ENCODE assay signal across 2 cellular contexts in the genomic region with DNA sequence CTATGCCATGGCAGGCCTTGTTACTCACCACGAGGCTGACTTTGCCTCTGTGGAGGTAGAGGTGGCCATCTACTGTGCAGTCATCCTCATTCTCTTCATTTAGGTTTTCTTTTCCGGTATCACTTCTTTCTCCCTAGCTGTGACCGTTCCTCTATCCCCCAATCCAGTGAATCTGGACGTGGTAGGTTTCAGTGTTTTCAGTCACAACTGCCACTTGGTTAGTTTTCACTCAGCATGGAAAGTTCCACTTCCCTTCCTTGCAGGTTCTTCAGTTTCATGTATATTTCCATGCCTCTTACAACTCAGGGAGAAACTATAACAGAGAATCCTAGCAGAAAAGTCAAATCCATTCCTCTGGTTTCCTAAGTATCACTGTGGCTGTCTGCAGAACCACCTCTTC.
TF ChIP-seq lines count a peak whose summit lies in the region.

No MANE protein-coding gene starts in this region.

TF ChIP-seq in SK-N-SH, 30 proteins besides CTCF, POLR2A, EP300 and RAD21 (continued from another document):
- no peak for TF ChIP-seq RCOR1 (IDR thresholded peaks at IDR 0.05; ENCODE audit: low read length)
- TF ChIP-seq MXI1 (IDR thresholded peaks at IDR 0.05; ENCODE audit: low read depth, low read length), result no peak
- TF ChIP-seq ELF1 (IDR thresholded peaks at IDR 0.05), result no peak
- no peak for TF ChIP-seq GABPA (IDR thresholded peaks at IDR 0.05; ENCODE audit: low read depth)
- TF ChIP-seq NFIC (IDR thresholded peaks at IDR 0.05; ENCODE audit: borderline replicate concordance), result no peak

TF ChIP-seq in GM12878, 131 proteins besides CTCF, POLR2A, EP300 and RAD21 (continued from another document):
- TF ChIP-seq, protein P1, sequence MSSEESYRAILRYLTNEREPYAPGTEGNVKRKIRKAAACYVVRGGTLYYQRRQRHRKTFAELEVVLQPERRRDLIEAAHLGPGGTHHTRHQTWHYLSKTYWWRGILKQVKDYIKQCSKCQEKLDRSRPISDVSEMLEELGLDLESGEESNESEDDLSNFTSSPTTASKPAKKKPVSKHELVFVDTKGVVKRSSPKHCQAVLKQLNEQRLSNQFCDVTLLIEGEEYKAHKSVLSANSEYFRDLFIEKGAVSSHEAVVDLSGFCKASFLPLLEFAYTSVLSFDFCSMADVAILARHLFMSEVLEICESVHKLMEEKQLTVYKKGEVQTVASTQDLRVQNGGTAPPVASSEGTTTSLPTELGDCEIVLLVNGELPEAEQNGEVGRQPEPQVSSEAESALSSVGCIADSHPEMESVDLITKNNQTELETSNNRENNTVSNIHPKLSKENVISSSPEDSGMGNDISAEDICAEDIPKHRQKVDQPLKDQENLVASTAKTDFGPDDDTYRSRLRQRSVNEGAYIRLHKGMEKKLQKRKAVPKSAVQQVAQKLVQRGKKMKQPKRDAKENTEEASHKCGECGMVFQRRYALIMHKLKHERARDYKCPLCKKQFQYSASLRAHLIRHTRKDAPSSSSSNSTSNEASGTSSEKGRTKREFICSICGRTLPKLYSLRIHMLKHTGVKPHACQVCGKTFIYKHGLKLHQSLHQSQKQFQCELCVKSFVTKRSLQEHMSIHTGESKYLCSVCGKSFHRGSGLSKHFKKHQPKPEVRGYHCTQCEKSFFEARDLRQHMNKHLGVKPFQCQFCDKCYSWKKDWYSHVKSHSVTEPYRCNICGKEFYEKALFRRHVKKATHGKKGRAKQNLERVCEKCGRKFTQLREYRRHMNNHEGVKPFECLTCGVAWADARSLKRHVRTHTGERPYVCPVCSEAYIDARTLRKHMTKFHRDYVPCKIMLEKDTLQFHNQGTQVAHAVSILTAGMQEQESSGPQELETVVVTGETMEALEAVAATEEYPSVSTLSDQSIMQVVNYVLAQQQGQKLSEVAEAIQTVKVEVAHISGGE (CRISPR knock-in tag; IDR thresholded peaks at IDR 0.05), result no peak
- TF ChIP-seq JUNB (IDR thresholded peaks at IDR 0.05) (no peak), BMI1 (IDR thresholded peaks at IDR 0.05; ENCODE audit: borderline replicate concordance) (no peak), NR2C1 (IDR thresholded peaks at IDR 0.05) (no peak), SUZ12 (IDR thresholded peaks at IDR 0.05; ENCODE audit: unreplicated experiment) (no peak), SMARCA5 (IDR thresholded peaks at IDR 0.05) (no peak), EED (IDR thresholded peaks at IDR 0.05; ENCODE audit: low read depth) (peak; percentile 86), NFYA (IDR thresholded peaks at IDR 0.05; ENCODE audit: borderline replicate concordance, low read depth, low read length) (no peak), IKZF2 (IDR thresholded peaks at IDR 0.05) (peak; percentile 66 to 82; a peak in 3 of 4 replicates), PML (IDR thresholded peaks at IDR 0.05; ENCODE audit: low read length) (no peak), NFIC (IDR thresholded peaks at IDR 0.05; ENCODE audit: low read depth, low read length) (peak; percentile 38; the same call in 1 of the 2 replicates), ZNF622 (IDR thresholded peaks at IDR 0.05) (no peak), TAF1 (IDR thresholded peaks at IDR 0.05; ENCODE audit: borderline replicate concordance, low read depth, low read length) (no peak), TCF3 (IDR thresholded peaks at IDR 0.05; ENCODE audit: borderline replicate concordance, insufficient read depth, low read depth, low read length) (no peak), ZNF24 (IDR thresholded peaks at IDR 0.05) (no peak)
- TF ChIP-seq, protein P2, sequence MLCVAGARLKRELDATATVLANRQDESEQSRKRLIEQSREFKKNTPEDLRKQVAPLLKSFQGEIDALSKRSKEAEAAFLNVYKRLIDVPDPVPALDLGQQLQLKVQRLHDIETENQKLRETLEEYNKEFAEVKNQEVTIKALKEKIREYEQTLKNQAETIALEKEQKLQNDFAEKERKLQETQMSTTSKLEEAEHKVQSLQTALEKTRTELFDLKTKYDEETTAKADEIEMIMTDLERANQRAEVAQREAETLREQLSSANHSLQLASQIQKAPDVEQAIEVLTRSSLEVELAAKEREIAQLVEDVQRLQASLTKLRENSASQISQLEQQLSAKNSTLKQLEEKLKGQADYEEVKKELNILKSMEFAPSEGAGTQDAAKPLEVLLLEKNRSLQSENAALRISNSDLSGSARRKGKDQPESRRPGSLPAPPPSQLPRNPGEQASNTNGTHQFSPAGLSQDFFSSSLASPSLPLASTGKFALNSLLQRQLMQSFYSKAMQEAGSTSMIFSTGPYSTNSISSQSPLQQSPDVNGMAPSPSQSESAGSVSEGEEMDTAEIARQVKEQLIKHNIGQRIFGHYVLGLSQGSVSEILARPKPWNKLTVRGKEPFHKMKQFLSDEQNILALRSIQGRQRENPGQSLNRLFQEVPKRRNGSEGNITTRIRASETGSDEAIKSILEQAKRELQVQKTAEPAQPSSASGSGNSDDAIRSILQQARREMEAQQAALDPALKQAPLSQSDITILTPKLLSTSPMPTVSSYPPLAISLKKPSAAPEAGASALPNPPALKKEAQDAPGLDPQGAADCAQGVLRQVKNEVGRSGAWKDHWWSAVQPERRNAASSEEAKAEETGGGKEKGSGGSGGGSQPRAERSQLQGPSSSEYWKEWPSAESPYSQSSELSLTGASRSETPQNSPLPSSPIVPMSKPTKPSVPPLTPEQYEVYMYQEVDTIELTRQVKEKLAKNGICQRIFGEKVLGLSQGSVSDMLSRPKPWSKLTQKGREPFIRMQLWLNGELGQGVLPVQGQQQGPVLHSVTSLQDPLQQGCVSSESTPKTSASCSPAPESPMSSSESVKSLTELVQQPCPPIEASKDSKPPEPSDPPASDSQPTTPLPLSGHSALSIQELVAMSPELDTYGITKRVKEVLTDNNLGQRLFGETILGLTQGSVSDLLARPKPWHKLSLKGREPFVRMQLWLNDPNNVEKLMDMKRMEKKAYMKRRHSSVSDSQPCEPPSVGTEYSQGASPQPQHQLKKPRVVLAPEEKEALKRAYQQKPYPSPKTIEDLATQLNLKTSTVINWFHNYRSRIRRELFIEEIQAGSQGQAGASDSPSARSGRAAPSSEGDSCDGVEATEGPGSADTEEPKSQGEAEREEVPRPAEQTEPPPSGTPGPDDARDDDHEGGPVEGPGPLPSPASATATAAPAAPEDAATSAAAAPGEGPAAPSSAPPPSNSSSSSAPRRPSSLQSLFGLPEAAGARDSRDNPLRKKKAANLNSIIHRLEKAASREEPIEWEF (IDR thresholded peaks at IDR 0.05; ENCODE audit: insufficient replicate concordance, low read depth, low read length), result no peak
- TF ChIP-seq, protein P3, sequence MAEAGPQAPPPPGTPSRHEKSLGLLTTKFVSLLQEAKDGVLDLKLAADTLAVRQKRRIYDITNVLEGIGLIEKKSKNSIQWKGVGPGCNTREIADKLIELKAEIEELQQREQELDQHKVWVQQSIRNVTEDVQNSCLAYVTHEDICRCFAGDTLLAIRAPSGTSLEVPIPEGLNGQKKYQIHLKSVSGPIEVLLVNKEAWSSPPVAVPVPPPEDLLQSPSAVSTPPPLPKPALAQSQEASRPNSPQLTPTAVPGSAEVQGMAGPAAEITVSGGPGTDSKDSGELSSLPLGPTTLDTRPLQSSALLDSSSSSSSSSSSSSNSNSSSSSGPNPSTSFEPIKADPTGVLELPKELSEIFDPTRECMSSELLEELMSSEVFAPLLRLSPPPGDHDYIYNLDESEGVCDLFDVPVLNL (IDR thresholded peaks at IDR 0.05; ENCODE audit: low read depth, low read length), result no peak
- TF ChIP-seq, protein P4, sequence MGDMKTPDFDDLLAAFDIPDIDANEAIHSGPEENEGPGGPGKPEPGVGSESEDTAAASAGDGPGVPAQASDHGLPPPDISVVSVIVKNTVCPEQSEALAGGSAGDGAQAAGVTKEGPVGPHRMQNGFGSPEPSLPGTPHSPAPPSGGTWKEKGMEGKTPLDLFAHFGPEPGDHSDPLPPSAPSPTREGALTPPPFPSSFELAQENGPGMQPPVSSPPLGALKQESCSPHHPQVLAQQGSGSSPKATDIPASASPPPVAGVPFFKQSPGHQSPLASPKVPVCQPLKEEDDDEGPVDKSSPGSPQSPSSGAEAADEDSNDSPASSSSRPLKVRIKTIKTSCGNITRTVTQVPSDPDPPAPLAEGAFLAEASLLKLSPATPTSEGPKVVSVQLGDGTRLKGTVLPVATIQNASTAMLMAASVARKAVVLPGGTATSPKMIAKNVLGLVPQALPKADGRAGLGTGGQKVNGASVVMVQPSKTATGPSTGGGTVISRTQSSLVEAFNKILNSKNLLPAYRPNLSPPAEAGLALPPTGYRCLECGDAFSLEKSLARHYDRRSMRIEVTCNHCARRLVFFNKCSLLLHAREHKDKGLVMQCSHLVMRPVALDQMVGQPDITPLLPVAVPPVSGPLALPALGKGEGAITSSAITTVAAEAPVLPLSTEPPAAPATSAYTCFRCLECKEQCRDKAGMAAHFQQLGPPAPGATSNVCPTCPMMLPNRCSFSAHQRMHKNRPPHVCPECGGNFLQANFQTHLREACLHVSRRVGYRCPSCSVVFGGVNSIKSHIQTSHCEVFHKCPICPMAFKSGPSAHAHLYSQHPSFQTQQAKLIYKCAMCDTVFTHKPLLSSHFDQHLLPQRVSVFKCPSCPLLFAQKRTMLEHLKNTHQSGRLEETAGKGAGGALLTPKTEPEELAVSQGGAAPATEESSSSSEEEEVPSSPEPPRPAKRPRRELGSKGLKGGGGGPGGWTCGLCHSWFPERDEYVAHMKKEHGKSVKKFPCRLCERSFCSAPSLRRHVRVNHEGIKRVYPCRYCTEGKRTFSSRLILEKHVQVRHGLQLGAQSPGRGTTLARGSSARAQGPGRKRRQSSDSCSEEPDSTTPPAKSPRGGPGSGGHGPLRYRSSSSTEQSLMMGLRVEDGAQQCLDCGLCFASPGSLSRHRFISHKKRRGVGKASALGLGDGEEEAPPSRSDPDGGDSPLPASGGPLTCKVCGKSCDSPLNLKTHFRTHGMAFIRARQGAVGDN (IDR thresholded peaks at IDR 0.05), result no peak
- TF ChIP-seq, protein P5, sequence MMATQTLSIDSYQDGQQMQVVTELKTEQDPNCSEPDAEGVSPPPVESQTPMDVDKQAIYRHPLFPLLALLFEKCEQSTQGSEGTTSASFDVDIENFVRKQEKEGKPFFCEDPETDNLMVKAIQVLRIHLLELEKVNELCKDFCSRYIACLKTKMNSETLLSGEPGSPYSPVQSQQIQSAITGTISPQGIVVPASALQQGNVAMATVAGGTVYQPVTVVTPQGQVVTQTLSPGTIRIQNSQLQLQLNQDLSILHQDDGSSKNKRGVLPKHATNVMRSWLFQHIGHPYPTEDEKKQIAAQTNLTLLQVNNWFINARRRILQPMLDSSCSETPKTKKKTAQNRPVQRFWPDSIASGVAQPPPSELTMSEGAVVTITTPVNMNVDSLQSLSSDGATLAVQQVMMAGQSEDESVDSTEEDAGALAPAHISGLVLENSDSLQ (IDR thresholded peaks at IDR 0.05), result no peak
- TF ChIP-seq, protein P6, sequence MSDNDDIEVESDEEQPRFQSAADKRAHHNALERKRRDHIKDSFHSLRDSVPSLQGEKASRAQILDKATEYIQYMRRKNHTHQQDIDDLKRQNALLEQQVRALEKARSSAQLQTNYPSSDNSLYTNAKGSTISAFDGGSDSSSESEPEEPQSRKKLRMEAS (IDR thresholded peaks at IDR 0.05; ENCODE audit: low read depth, low read length), result no peak
- TF ChIP-seq, protein P7, sequence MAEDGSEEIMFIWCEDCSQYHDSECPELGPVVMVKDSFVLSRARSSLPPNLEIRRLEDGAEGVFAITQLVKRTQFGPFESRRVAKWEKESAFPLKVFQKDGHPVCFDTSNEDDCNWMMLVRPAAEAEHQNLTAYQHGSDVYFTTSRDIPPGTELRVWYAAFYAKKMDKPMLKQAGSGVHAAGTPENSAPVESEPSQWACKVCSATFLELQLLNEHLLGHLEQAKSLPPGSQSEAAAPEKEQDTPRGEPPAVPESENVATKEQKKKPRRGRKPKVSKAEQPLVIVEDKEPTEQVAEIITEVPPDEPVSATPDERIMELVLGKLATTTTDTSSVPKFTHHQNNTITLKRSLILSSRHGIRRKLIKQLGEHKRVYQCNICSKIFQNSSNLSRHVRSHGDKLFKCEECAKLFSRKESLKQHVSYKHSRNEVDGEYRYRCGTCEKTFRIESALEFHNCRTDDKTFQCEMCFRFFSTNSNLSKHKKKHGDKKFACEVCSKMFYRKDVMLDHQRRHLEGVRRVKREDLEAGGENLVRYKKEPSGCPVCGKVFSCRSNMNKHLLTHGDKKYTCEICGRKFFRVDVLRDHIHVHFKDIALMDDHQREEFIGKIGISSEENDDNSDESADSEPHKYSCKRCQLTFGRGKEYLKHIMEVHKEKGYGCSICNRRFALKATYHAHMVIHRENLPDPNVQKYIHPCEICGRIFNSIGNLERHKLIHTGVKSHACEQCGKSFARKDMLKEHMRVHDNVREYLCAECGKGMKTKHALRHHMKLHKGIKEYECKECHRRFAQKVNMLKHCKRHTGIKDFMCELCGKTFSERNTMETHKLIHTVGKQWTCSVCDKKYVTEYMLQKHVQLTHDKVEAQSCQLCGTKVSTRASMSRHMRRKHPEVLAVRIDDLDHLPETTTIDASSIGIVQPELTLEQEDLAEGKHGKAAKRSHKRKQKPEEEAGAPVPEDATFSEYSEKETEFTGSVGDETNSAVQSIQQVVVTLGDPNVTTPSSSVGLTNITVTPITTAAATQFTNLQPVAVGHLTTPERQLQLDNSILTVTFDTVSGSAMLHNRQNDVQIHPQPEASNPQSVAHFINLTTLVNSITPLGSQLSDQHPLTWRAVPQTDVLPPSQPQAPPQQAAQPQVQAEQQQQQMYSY (CRISPR knock-in tag; IDR thresholded peaks at IDR 0.05), result no peak
